In the genomic region with DNA sequence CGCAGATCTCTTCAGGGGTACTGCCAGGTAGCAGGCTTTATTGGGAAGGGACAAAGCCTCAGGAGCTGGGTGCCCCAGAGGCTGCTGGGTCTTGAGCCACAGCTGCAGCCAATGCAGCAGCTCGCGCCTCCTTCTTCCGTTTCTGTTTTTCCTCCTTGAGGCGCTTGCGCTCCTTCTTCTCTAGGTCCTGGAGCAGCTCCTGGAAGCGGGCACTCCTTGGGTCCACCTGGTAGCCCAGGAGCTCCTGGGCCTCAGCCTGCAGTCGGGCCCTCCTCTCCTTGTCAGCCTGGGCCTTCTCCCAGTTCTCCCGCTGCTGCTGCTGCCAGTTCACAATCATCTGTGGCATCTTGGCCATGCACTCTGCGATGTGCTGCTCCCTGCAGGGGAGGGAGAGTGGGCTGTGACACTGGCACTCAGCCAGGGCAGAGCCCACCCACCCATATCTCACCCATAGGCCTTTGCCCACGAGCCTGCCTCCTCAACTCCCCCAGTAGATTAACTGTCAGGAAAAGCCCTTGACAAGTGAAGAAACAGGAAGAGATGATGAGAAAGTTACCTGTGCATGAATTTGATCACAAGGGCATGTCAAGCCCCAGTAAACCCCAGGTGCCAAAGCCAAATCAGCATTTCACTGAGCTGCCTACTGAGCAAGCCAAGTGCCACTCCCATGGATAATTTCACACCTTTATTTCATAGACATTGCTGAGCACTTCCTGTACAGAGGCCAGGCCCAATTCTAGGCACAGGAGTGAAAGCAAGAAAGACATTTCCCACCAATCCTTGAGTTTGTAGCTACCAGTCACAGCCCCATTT, we compare ENCODE assay signal across 9 cellular contexts. TPM values are rescaled to one million over a fixed set of nuclear protein-coding genes. Genes with fewer than 3 reads are reported as not detected.
A peak's percentile ranks its signal among the peaks of the same experiment; 100 is the strongest.
DNase-seq lines count a peak whose midpoint lies in the region; ATAC-seq and TF ChIP-seq lines count a peak whose summit lies in the region.
"Had no signal": no experiment of that assay in that cellular context is flagged by ENCODE, and none has a peak within 500 bp of the region (broad histone marks: within the 10 kb centered on the region; RNA-seq: fewer than 3 reads in every experiment).

No MANE protein-coding gene starts in this region.

- dilution Hi-C loops in mammary epithelial cell (cut with HindIII; ENCODE audit: low sequenced_read_pairs): no loop called here

- H3K4me3 ChIP-seq in thyroid gland (replicated peaks in 1 of 3) (no peak overlapping the region), mammary epithelial cell (replicated peaks in 1 of 3; ENCODE audit: insufficient read depth in 1 of 3, low read depth in 2 of 3, low read length in 3 of 3) (no peak overlapping the region)

- H3K27me3 ChIP-seq in thyroid gland (no peaks in the 10 kb centered on the region), mammary epithelial cell (ENCODE audit: insufficient read depth, low read length) (no peaks in the 10 kb centered on the region)

- no peak overlapping the region for H3K9ac ChIP-seq in mammary epithelial cell (ENCODE audit: insufficient read depth, low read length)

- peaks cover 60% of the 10 kb centered on the region for H3K79me2 ChIP-seq in mammary epithelial cell (ENCODE audit: insufficient read depth, low read length)

- BruUV-seq in mammary epithelial cell (replicated peaks; lab: Mats Ljungman, UMichigan): no TSS peak

- POLR2A ChIA-PET in WTC11 (lab: Charles Lee): interaction anchor here (1.7 to 2.6 kb wide), 3 partner anchors 8 to 41 kb away, joined by 4 to 10 read pairs (median 6); a partner anchor contains a TSS

- CTCF ChIA-PET in WTC11 (lab: Charles Lee): interaction anchor here (0.8 to 5.4 kb wide), 4 partner anchors 11 to 69 kb away, joined by 3 to 57 read pairs (median 4); no protein-coding TSS in a partner anchor
- CTCF ChIA-PET in mammary epithelial cell (lab: Charles Lee; ENCODE audit: low non-redundant PET): interaction anchor here (0.8 kb wide), 1 partner anchor 11 kb away, joined by 5 read pairs; no protein-coding TSS in a partner anchor

- intact Hi-C loops in thyroid gland (cut with DNase I): no loop called here
- intact Hi-C loops in mammary epithelial cell (cut with micrococcal nuclease): no loop called here

- peak overlapping the region; percentile 47 for H3K27ac Mint-ChIP-seq in activated naive CD4-positive, alpha-beta T cell treated with anti-CD3 and anti-CD28 coated beads, Interleukin-2, amount 50 U/mL, for 24 hours
- H3K27ac Mint-ChIP-seq in WTC11: peak overlapping the region; percentile 98

- peak overlapping the region in 2 of 3 donors; percentile 34 to 59 for H3K27ac ChIP-seq in thyroid gland
- no peak overlapping the region for H3K27ac ChIP-seq in mammary epithelial cell (ENCODE audit: insufficient read depth, low read depth, low read length)

- no peaks in the 10 kb centered on the region for H4K20me1 ChIP-seq in mammary epithelial cell (ENCODE audit: insufficient read depth, low read length)

- H3K36me3 ChIP-seq in thyroid gland: peaks cover 36 to 41% of the 10 kb centered on the region in 2 donors
- H3K36me3 ChIP-seq in mammary epithelial cell (ENCODE audit: insufficient read depth, low read length): peaks cover 7% of the 10 kb centered on the region

- no peak for TF ChIP-seq POLR2A in thyroid gland (IDR thresholded peaks at IDR 0.05)

- 69% methylated on average over 9 to 11 of the region's 11 CpGs for WGBS in thyroid gland, 2 donors
- WGBS in mammary epithelial cell (ENCODE audit: low coverage, missing lambda C conversion rate): 52% methylated on average over 4 of the region's 11 CpGs

- ATAC-seq in WTC11: no peak

- H3K4me1 ChIP-seq in thyroid gland: peaks cover 9 to 27% of the 10 kb centered on the region in 2 donors
- H3K4me1 ChIP-seq in mammary epithelial cell (ENCODE audit: insufficient read depth, low read length): peaks cover 18% of the 10 kb centered on the region

- peak overlapping the region; percentile 43 for H3K4me3 Mint-ChIP-seq in activated naive CD4-positive, alpha-beta T cell treated with anti-CD3 and anti-CD28 coated beads, Interleukin-2, amount 50 U/mL, for 24 hours
- H3K4me3 Mint-ChIP-seq in WTC11: no peak overlapping the region

- H3K36me3 Mint-ChIP-seq in activated naive CD4-positive, alpha-beta T cell treated with anti-CD3 and anti-CD28 coated beads, Interleukin-2, amount 50 U/mL, for 24 hours: peaks cover 8% of the 10 kb centered on the region
- H3K36me3 Mint-ChIP-seq in WTC11: peaks cover 39% of the 10 kb centered on the region

- H3K9me3 Mint-ChIP-seq in activated naive CD4-positive, alpha-beta T cell treated with anti-CD3 and anti-CD28 coated beads, Interleukin-2, amount 50 U/mL, for 24 hours: no peaks in the 10 kb centered on the region
- no peaks in the 10 kb centered on the region for H3K9me3 Mint-ChIP-seq in WTC11

- H3K4me1 Mint-ChIP-seq in activated naive CD4-positive, alpha-beta T cell treated with anti-CD3 and anti-CD28 coated beads, Interleukin-2, amount 50 U/mL, for 24 hours: peaks cover 20% of the 10 kb centered on the region
- peaks cover 26% of the 10 kb centered on the region for H3K4me1 Mint-ChIP-seq in WTC11

- in situ Hi-C loops in mammary epithelial cell (cut with MboI; ENCODE audit: low sequenced_read_pairs in 2 of 2): no loop called here

- TF ChIP-seq CTCF in WTC11 (IDR thresholded peaks at IDR 0.05) (no peak), thyroid gland (IDR thresholded peaks at IDR 0.05) (no peak), mammary epithelial cell (conservative IDR thresholded peaks at IDR 0.05 in 1 of 2, IDR thresholded peaks at IDR 0.05 in 1 of 2; ENCODE audit: extremely low read depth in 1 of 2, insufficient read depth in 1 of 2, low read depth in 1 of 2, low read length in 2 of 2) (no peak)

- H3K27me3 Mint-ChIP-seq in activated naive CD4-positive, alpha-beta T cell treated with anti-CD3 and anti-CD28 coated beads, Interleukin-2, amount 50 U/mL, for 24 hours: no peaks in the 10 kb centered on the region
- no peaks in the 10 kb centered on the region for H3K27me3 Mint-ChIP-seq in WTC11 (ENCODE audit: low read depth)

- H3K9me3 ChIP-seq in thyroid gland (no peaks in the 10 kb centered on the region), mammary epithelial cell (replicated peaks; ENCODE audit: insufficient read depth, low read length) (no peaks in the 10 kb centered on the region)

- no peak for DNase-seq in activated naive CD4-positive, alpha-beta T cell treated with Interleukin-2 at 50 U/mL for 16 hours
- no peak for DNase-seq in WTC11 (ENCODE audit: low spot score)
- peak; percentile 54 for DNase-seq in islet precursor cell
- DNase-seq in thyroid gland: no peak
- no peak for DNase-seq in mammary epithelial cell
- no peak for DNase-seq in NCI-H187 treated with DMSO at 0.1 percent for 48 hours (lab: John Stamatoyannopoulos, UW)
- DNase-seq in cortex of kidney (lab: John Stamatoyannopoulos, UW): no peak
- DNase-seq: SHP77 had no signal

- H2AFZ ChIP-seq in mammary epithelial cell (ENCODE audit: low read depth, low read length): no peak overlapping the region

- H3K4me2 ChIP-seq in mammary epithelial cell (ENCODE audit: insufficient read depth, low read depth, low read length): no peak overlapping the region

TF ChIP-seq in WTC11, 78 proteins besides CTCF, POLR2A, EP300 and RAD21 (continues in another document):
- TF ChIP-seq, protein P1, sequence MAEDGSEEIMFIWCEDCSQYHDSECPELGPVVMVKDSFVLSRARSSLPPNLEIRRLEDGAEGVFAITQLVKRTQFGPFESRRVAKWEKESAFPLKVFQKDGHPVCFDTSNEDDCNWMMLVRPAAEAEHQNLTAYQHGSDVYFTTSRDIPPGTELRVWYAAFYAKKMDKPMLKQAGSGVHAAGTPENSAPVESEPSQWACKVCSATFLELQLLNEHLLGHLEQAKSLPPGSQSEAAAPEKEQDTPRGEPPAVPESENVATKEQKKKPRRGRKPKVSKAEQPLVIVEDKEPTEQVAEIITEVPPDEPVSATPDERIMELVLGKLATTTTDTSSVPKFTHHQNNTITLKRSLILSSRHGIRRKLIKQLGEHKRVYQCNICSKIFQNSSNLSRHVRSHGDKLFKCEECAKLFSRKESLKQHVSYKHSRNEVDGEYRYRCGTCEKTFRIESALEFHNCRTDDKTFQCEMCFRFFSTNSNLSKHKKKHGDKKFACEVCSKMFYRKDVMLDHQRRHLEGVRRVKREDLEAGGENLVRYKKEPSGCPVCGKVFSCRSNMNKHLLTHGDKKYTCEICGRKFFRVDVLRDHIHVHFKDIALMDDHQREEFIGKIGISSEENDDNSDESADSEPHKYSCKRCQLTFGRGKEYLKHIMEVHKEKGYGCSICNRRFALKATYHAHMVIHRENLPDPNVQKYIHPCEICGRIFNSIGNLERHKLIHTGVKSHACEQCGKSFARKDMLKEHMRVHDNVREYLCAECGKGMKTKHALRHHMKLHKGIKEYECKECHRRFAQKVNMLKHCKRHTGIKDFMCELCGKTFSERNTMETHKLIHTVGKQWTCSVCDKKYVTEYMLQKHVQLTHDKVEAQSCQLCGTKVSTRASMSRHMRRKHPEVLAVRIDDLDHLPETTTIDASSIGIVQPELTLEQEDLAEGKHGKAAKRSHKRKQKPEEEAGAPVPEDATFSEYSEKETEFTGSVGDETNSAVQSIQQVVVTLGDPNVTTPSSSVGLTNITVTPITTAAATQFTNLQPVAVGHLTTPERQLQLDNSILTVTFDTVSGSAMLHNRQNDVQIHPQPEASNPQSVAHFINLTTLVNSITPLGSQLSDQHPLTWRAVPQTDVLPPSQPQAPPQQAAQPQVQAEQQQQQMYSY (CRISPR knock-in tag; IDR thresholded peaks at IDR 0.05): no peak
- no peak for TF ChIP-seq SOX15 (CRISPR knock-in tag; IDR thresholded peaks at IDR 0.05)

RNA-seq across cellular contexts. Expression of a gene that starts 2.7 kb away (rescaled TPM):
- total RNA-seq in WTC11 (2021): 54.4 to 57.9 TPM (median 56.1 TPM) in 3 replicates
- total RNA-seq in thyroid gland: 10 to 100 TPM; 31.8 to 68.3 (median 55.2) TPM
- 10 to 100 TPM; 11.5 to 34.5 TPM for total RNA-seq in mammary epithelial cell
- polyA plus RNA-seq in mammary epithelial cell: 35.6 TPM
- 13.5 TPM for polyA minus RNA-seq in mammary epithelial cell

RNA-seq across cellular contexts. Expression of a gene that starts 8.7 kb away (rescaled TPM):
- total RNA-seq in WTC11 (2021) (84.3 to 96.6 TPM (median 96.2 TPM) in 3 replicates), thyroid gland (100 to 1,000 TPM in 2 of 4 donors, 10 to 100 TPM in 2; 72.0 to 128 (median 101) TPM), mammary epithelial cell (100 to 1,000 TPM; 101 to 123 TPM)
- polyA plus RNA-seq in mammary epithelial cell: 95.0 TPM
- 148 TPM for polyA minus RNA-seq in mammary epithelial cell

RNA-seq across cellular contexts. Expression of a gene that starts 15.0 kb away (rescaled TPM):
- total RNA-seq in WTC11 (2021): 0.18 to 0.23 TPM (median 0.22 TPM) in 3 replicates
- under 1 TPM in 2 of 4 donors, not detected in 2; 0.40 to 0.45 TPM for total RNA-seq in thyroid gland
- total RNA-seq in mammary epithelial cell: under 1 TPM; under 0.01 to 0.28 TPM
- polyA plus RNA-seq in mammary epithelial cell: 0.07 TPM
- not detected for polyA minus RNA-seq in mammary epithelial cell

RNA-seq across cellular contexts. Expression of a gene that starts 15.9 kb away (rescaled TPM):
- total RNA-seq in WTC11 (2021) (977 to 1,088 TPM (median 978 TPM) in 3 replicates), thyroid gland (1,000 to 10,000 TPM; 1,892 to 4,270 (median 2,942) TPM), mammary epithelial cell (1,000 to 10,000 TPM; 1,117 to 1,135 TPM)
- polyA plus RNA-seq in mammary epithelial cell: 1,343 TPM
- polyA minus RNA-seq in mammary epithelial cell: 1,452 TPM

RNA-seq across cellular contexts. Expression of a gene that starts 20.8 kb away (rescaled TPM):
- total RNA-seq in WTC11 (2021) (103 to 108 TPM (median 106 TPM) in 3 replicates), thyroid gland (10 to 100 TPM; 43.5 to 61.5 (median 53.4) TPM), mammary epithelial cell (10 to 100 TPM; 46.0 to 99.9 TPM)
- polyA plus RNA-seq in mammary epithelial cell: 67.8 TPM
- polyA minus RNA-seq in mammary epithelial cell: 74.4 TPM
